Comparison of ENCODE assay signal across 8 cellular contexts in genomic region chr22:35539910-35540599, GRCh38. TPM values are rescaled to one million over a fixed set of nuclear protein-coding genes. Genes with fewer than 3 reads are reported as not detected.
DNase-seq lines count a peak whose midpoint lies in the region; ATAC-seq and TF ChIP-seq lines count a peak whose summit lies in the region.

No MANE protein-coding gene starts in this region.

- no peak overlapping the region; the same call in 1 of the 2 replicates for H3K9ac ChIP-seq in SK-N-SH

- DNase-seq in C1 segment of cervical spinal cord (lab: John Stamatoyannopoulos, UW) (peak in 10 of 14 donors; percentile 22 to 62 (median 42)), H7 (peak; percentile 98), SK-N-SH (peak; percentile 98), right atrium auricular region (ENCODE audit: low spot score) (no peak), psoas muscle (peak; percentile 67 to 79), ureter (ENCODE audit: low spot score) (peak; percentile 67), NCI-H526 treated with DMSO at 0.1 percent for 48 hours (lab: John Stamatoyannopoulos, UW) (no peak)
- DNase-seq in activated naive CD8-positive, alpha-beta T cell treated with anti-CD3 and anti-CD28 coated beads, Interleukin-2, amount 50 U/mL, for 24 hours: peak; percentile 79

- peaks cover 7% of the 10 kb centered on the region; the same call in 1 of the 2 replicates for H3K79me2 ChIP-seq in SK-N-SH (ENCODE audit: insufficient read depth)

- no peaks in the 10 kb centered on the region for H3K9me3 Mint-ChIP-seq in activated naive CD8-positive, alpha-beta T cell treated with anti-CD3 and anti-CD28 coated beads, Interleukin-2, amount 50 U/mL, for 24 hours

- no peaks in the 10 kb centered on the region for H3K9me2 ChIP-seq in SK-N-SH

- CTCF ChIA-PET in SK-N-SH (lab: Yijun Ruan, JAX): interaction anchor here (0.8 to 8.0 kb wide), 8 partner anchors 13 to 109 kb away, joined by 3 to 60 read pairs (median 4); no protein-coding TSS in a partner anchor

- H3K4me3 Mint-ChIP-seq in activated naive CD8-positive, alpha-beta T cell treated with anti-CD3 and anti-CD28 coated beads, Interleukin-2, amount 50 U/mL, for 24 hours: peak overlapping the region; percentile 64

- H3K4me2 ChIP-seq in SK-N-SH: peak overlapping the region; percentile 95

- H3K9me3 ChIP-seq in SK-N-SH (no peaks in the 10 kb centered on the region), right atrium auricular region (no peaks in the 10 kb centered on the region), psoas muscle (no peaks in the 10 kb centered on the region)

- POLR2A ChIA-PET in SK-N-SH (lab: Yijun Ruan, JAX): interaction anchor here (1.3 kb wide), 1 partner anchor 15 kb away, joined by 3 read pairs; no protein-coding TSS in a partner anchor

- no peak for TF ChIP-seq CTCF in SK-N-SH (IDR thresholded peaks at IDR 0.05)
- TF ChIP-seq CTCF in right atrium auricular region (IDR thresholded peaks at IDR 0.05): no peak
- TF ChIP-seq CTCF in psoas muscle (IDR thresholded peaks at IDR 0.05): no peak

- TF ChIP-seq EP300 in SK-N-SH (IDR thresholded peaks at IDR 0.05; ENCODE audit: borderline replicate concordance in 1 of 2, low read depth in 1 of 2, low read length in 1 of 2): no peak

- peaks cover 7% of the 10 kb centered on the region for H3F3A ChIP-seq in SK-N-SH (replicated peaks; ENCODE audit: insufficient read depth)

- H3K27me3 ChIP-seq in H7 (ENCODE audit: control insufficient read depth, insufficient read depth, low read length): peaks cover 37% of the 10 kb centered on the region
- no peaks in the 10 kb centered on the region for H3K27me3 ChIP-seq in SK-N-SH (ENCODE audit: insufficient read depth)
- H3K27me3 ChIP-seq in right atrium auricular region: no peaks in the 10 kb centered on the region
- H3K27me3 ChIP-seq in psoas muscle (ENCODE audit: insufficient read depth in 3 of 3, low read length in 2 of 3): peaks cover 0 to 6% (median 0%) of the 10 kb centered on the region in 3 donors

- no peaks in the 10 kb centered on the region for H3K36me3 ChIP-seq in H7 (replicated peaks; ENCODE audit: control insufficient read depth, insufficient read depth, low read length)
- H3K36me3 ChIP-seq in SK-N-SH (replicated peaks in 1 of 2; ENCODE audit: control insufficient read depth in 1 of 2, insufficient read depth in 2 of 2, low read length in 1 of 2): no peaks in the 10 kb centered on the region
- H3K36me3 ChIP-seq in right atrium auricular region: no peaks in the 10 kb centered on the region
- H3K36me3 ChIP-seq in psoas muscle (ENCODE audit: insufficient read depth in 1 of 2, low read depth in 1 of 2): no peaks in the 10 kb centered on the region

- no peak overlapping the region; a peak in 1 of 4 replicates for H3K27ac ChIP-seq in SK-N-SH (ENCODE audit: low read depth in 2 of 2, low read length in 1 of 2)
- H3K27ac ChIP-seq in right atrium auricular region: peak overlapping the region; percentile 73 to 80
- H3K27ac ChIP-seq in psoas muscle: peak overlapping the region; percentile 88

- no peaks in the 10 kb centered on the region for H4K20me1 ChIP-seq in SK-N-SH (ENCODE audit: insufficient read depth)

- no peak overlapping the region for H3K27ac Mint-ChIP-seq in activated naive CD8-positive, alpha-beta T cell treated with anti-CD3 and anti-CD28 coated beads, Interleukin-2, amount 50 U/mL, for 24 hours

- H3K36me3 Mint-ChIP-seq in activated naive CD8-positive, alpha-beta T cell treated with anti-CD3 and anti-CD28 coated beads, Interleukin-2, amount 50 U/mL, for 24 hours (ENCODE audit: low read depth): no peaks in the 10 kb centered on the region

- H3K4me3 ChIP-seq in H7 (ENCODE audit: insufficient read depth, low read depth, low read length): peak overlapping the region; percentile 63
- H3K4me3 ChIP-seq in SK-N-SH (ENCODE audit: low read depth in 2 of 2, low read length in 1 of 2): peak overlapping the region; percentile 58 to 68
- peak overlapping the region; percentile 56 to 58 for H3K4me3 ChIP-seq in right atrium auricular region
- H3K4me3 ChIP-seq in psoas muscle: peak overlapping the region; percentile 71

- peaks cover 14% of the 10 kb centered on the region for H3K4me1 Mint-ChIP-seq in activated naive CD8-positive, alpha-beta T cell treated with anti-CD3 and anti-CD28 coated beads, Interleukin-2, amount 50 U/mL, for 24 hours

- peaks cover 11 to 13% of the 10 kb centered on the region in 2 experiments; a peak in 2 of 4 replicates for H3K4me1 ChIP-seq in SK-N-SH (ENCODE audit: control insufficient read depth in 1 of 2, insufficient read depth in 2 of 2, low read depth in 1 of 2, low read length in 1 of 2)
- peaks cover 0 to 34% of the 10 kb centered on the region in 2 donors for H3K4me1 ChIP-seq in right atrium auricular region
- H3K4me1 ChIP-seq in psoas muscle: peaks cover 16% of the 10 kb centered on the region

- intact Hi-C loops in psoas muscle (cut with DNase I): no loop called here

- 7% methylated on average over 11 of the region's 89 CpGs for WGBS in SK-N-SH (ENCODE audit: low lambda C conversion rate)
- WGBS in psoas muscle, 3 donors: 1 to 7% (median 2%) methylated on average over 21 to 89 of the region's 89 CpGs

- H2AFZ ChIP-seq in SK-N-SH (ENCODE audit: low read depth): peak overlapping the region; percentile 88; the same call in 1 of the 2 replicates

- no peak for TF ChIP-seq RAD21 in SK-N-SH (IDR thresholded peaks at IDR 0.05; ENCODE audit: low read length)

- ATAC-seq in activated naive CD8-positive, alpha-beta T cell treated with anti-CD3 and anti-CD28 coated beads, Interleukin-2, amount 50 U/mL, for 24 hours: peak; percentile 79
- peak; percentile 65 to 77 (median 72) for ATAC-seq in psoas muscle

- peaks cover 31% of the 10 kb centered on the region for H3K27me3 Mint-ChIP-seq in activated naive CD8-positive, alpha-beta T cell treated with anti-CD3 and anti-CD28 coated beads, Interleukin-2, amount 50 U/mL, for 24 hours

TF ChIP-seq in SK-N-SH, 30 proteins besides CTCF, POLR2A, EP300 and RAD21:
- TF ChIP-seq MAX (IDR thresholded peaks at IDR 0.05; ENCODE audit: low read depth) (peak; percentile 44; the same call in 1 of the 2 replicates), SIN3A (IDR thresholded peaks at IDR 0.05; ENCODE audit: borderline replicate concordance, low read depth, low read length) (no peak), FOXJ3 (CRISPR knock-in tag; IDR thresholded peaks at IDR 0.05) (no peak), FOSL2 (IDR thresholded peaks at IDR 0.05; ENCODE audit: borderline replicate concordance, low read depth) (no peak)

RNA-seq across cellular contexts. Expression of gene RASD2, which starts 0.6 kb away (rescaled TPM):
- 0.76 and 1.3 TPM in 2 replicates for total RNA-seq in H7 (2014; rRNA removed; shearing (Covaris generic))
- polyA plus RNA-seq in SK-N-SH (2012; rRNA removed) (0.13 and 0.30 TPM in 2 replicates), psoas muscle (1 to 10 TPM; 2.0 to 2.1 (median 2.1) TPM)
- 0.10 and 0.21 TPM in 2 replicates for polyA plus RNA-seq in SK-N-SH (2012; cell fraction: cytosol; rRNA removed)
- 0.49 and 0.54 TPM in 2 replicates for polyA plus RNA-seq in SK-N-SH (2012; cell fraction: nucleus; rRNA removed)
- total RNA-seq in right atrium auricular region (1 to 10 TPM in 1 of 2 donors, under 1 TPM in 1; 0.94 to 3.1 TPM), psoas muscle (1 to 10 TPM; 3.5 to 6.1 (median 3.7) TPM), ureter (8.7 TPM)

Comparison
In these comparisons a context has a peak if more than half of its experiments do, and no peak if none do; other contexts are left out.
1. DNase-seq: peak in C1 segment of cervical spinal cord (10 of 14), H7 (single experiment), SK-N-SH (single experiment), activated naive CD8-positive, alpha-beta T cell treated with anti-CD3 and anti-CD28 coated beads, Interleukin-2, amount 50 U/mL, for 24 hours (single experiment), psoas muscle (2 of 2) and ureter (single experiment); none in right atrium auricular region (single experiment) and NCI-H526 treated with DMSO at 0.1 percent for 48 hours (single experiment).
2. H3K27ac ChIP-seq: peak in right atrium auricular region (2 of 2) and psoas muscle (single experiment); none in SK-N-SH (0 of 2).
3. Peak in every context shown above with its lines, with median percentiles within 50 percentile points of each other: H3K4me3 ChIP-seq.